25 cellular contexts compared by ENCODE assay signal in genomic region chr3:162329514-162329913, GRCh38.
A peak's percentile ranks its signal among the peaks of the same experiment; 100 is the strongest.
DNase-seq lines count a peak whose midpoint lies in the region; ATAC-seq, FAIRE-seq and TF ChIP-seq lines count a peak whose summit lies in the region.
"Had no signal": no experiment of that assay in that cellular context is flagged by ENCODE, and none has a peak within 500 bp of the region (broad histone marks: within the 10 kb centered on the region; RNA-seq: fewer than 3 reads in every experiment).

No MANE protein-coding gene starts in this region.

- no peaks in the 10 kb centered on the region for H3K79me1 ChIP-seq in H1 (ENCODE audit: low read depth, low read length)

- TF ChIP-seq POLR2A in A549 (IDR thresholded peaks at IDR 0.05; ENCODE audit: low read length) (no peak), H1 (IDR thresholded peaks at IDR 0.05; ENCODE audit: control extremely low read depth in 1 of 2, low read depth in 2 of 2, low read length in 2 of 2) (no peak)

- H3K27ac ChIP-seq in A549 (no peak overlapping the region), GM23248 (no peak overlapping the region), H1 (ENCODE audit: low read depth, low read length) (no peak overlapping the region)
- H3K27ac ChIP-seq: BLaER1 treated with 17β-estradiol and CSF1 and Interleukin-3, amounts not matched to agents 10 nM and 100 nM; C4-2B had no signal

- H2AFZ ChIP-seq in GM23248, result peak overlapping the region; percentile 2
- no peak overlapping the region for H2AFZ ChIP-seq in H1 (ENCODE audit: low read length)

- H3K4ac ChIP-seq in H1 (replicated peaks; ENCODE audit: insufficient read length, low read depth, low read length), result no peak overlapping the region

- H3K79me2 ChIP-seq in GM23248 (ENCODE audit: insufficient read depth) (no peaks in the 10 kb centered on the region), H1 (ENCODE audit: control insufficient read depth in 1 of 2, insufficient read depth in 2 of 2, low read length in 2 of 2) (no peaks in the 10 kb centered on the region)

- no peak overlapping the region for H2BK15ac ChIP-seq in H1 (ENCODE audit: low read length)

- H3K4me1 ChIP-seq in A549 (peaks cover 9% of the 10 kb centered on the region; the same call in 1 of the 3 replicates), GM23248 (ENCODE audit: insufficient read depth) (peaks cover 12% of the 10 kb centered on the region; the same call in 1 of the 2 replicates), H1 (replicated peaks in 1 of 4; ENCODE audit: control insufficient read depth in 3 of 4, insufficient read depth in 4 of 4, low read length in 3 of 4) (no peaks in the 10 kb centered on the region)

- no peak overlapping the region for H3K18ac ChIP-seq in H1 (ENCODE audit: extremely low read depth, low read length)

- WGBS in A549 (ENCODE audit: missing lambda C conversion rate), result 67% methylated on average over 1 of the region's 1 CpG
- 72 to 73% methylated on average over 1 of the region's 1 CpG for WGBS in GM23248 (ENCODE audit: low coverage in 1 of 2, low lambda C conversion rate in 2 of 2, missing lambda C conversion rate in 2 of 2), 2 experiments
- WGBS in H1 (ENCODE audit: extremely low coverage in 1 of 2, insufficient coverage in 1 of 2, insufficient read length in 1 of 2, insufficient replicate concordance in 2 of 2, low coverage in 1 of 2, low lambda C conversion rate in 2 of 2, missing lambda C conversion rate in 1 of 2), 2 experiments, result 100% methylated on average over 1 of the region's 1 CpG; no CpG with 5 or more reads in 1 of the 2 experiments

- H3K27me3 ChIP-seq in GM23248 (replicated peaks; ENCODE audit: insufficient read depth), result no peaks in the 10 kb centered on the region
- no peaks in the 10 kb centered on the region for H3K27me3 ChIP-seq in H1 (replicated peaks in 1 of 4; ENCODE audit: control insufficient read depth in 3 of 4, extremely low read depth in 1 of 4, insufficient read depth in 3 of 4, low read length in 3 of 4)
- H3K27me3 ChIP-seq: BLaER1 treated with 17β-estradiol and CSF1 and Interleukin-3, amounts not matched to agents 10 nM and 100 nM had no signal

- no peak overlapping the region for H3K56ac ChIP-seq in H1 (replicated peaks; ENCODE audit: insufficient read length, low read depth, low read length)

- no peak overlapping the region for H3K23ac ChIP-seq in H1 (ENCODE audit: insufficient read length)

- H3K23me2 ChIP-seq in H1 (ENCODE audit: low read depth, low read length), result no peaks in the 10 kb centered on the region

- CTCF ChIA-PET in A549 (lab: Yijun Ruan, JAX), result no interaction called here
- CTCF ChIA-PET in H1 (lab: Charles Lee; ENCODE audit: partially characterized antibody), result no interaction called here

- no peak overlapping the region for H2AK5ac ChIP-seq in H1 (ENCODE audit: low read depth, low read length)

- no peaks in the 10 kb centered on the region for H4K20me1 ChIP-seq in GM23248 (ENCODE audit: insufficient read depth)
- no peaks in the 10 kb centered on the region for H4K20me1 ChIP-seq in H1 (replicated peaks in 1 of 2; ENCODE audit: control insufficient read depth in 1 of 2, insufficient read depth in 2 of 2, low read length in 2 of 2)
- H4K20me1 ChIP-seq: BLaER1 treated with 17β-estradiol and CSF1 and Interleukin-3, amounts not matched to agents 10 nM and 100 nM had no signal

- H3K4me2 ChIP-seq in A549, result no peak overlapping the region
- H3K4me2 ChIP-seq in GM23248 (ENCODE audit: unreplicated experiment), result no peak overlapping the region
- H3K4me2 ChIP-seq in H1 (ENCODE audit: insufficient read depth in 1 of 2, low read depth in 2 of 2, low read length in 2 of 2), result no peak overlapping the region
- H3K4me2 ChIP-seq: BLaER1 treated with 17β-estradiol and CSF1 and Interleukin-3, amounts not matched to agents 10 nM and 100 nM had no signal

- H3K9me2 ChIP-seq in GM23248 (ENCODE audit: insufficient read depth), result 0 out of 2 replicates have a peak, but pooled peaks cover 5% of the 10 kb centered on the region

- H3K4me3 ChIP-seq in A549, result no peak overlapping the region
- H3K4me3 ChIP-seq in GM23248, result no peak overlapping the region
- H3K4me3 ChIP-seq in H1 (ENCODE audit: extremely low read depth in 1 of 4, insufficient read depth in 2 of 4, low read depth in 3 of 4, low read length in 4 of 4), result no peak overlapping the region
- H3K4me3 ChIP-seq: BLaER1 treated with 17β-estradiol and CSF1 and Interleukin-3, amounts not matched to agents 10 nM and 100 nM; GM12878 had no signal

- TF ChIP-seq RAD21 in A549 (conservative IDR thresholded peaks at IDR 0.05 in 1 of 2, IDR thresholded peaks at IDR 0.05 in 1 of 2), result no peak
- no peak for TF ChIP-seq RAD21 in H1 (IDR thresholded peaks at IDR 0.05 in 1 of 2, conservative IDR thresholded peaks at IDR 0.05 in 1 of 2; ENCODE audit: low read depth in 2 of 2, low read length in 2 of 2)

- FAIRE-seq in A549 (lab: Jason Lieb, UNC) (no peak), H1 (lab: Jason Lieb, UNC) (no peak)
- FAIRE-seq: A204.1, GM12878, GM12892, GM18507 had no signal

- H4K91ac ChIP-seq in H1 (replicated peaks; ENCODE audit: insufficient read length, low read length), result no peak overlapping the region

- H4K5ac ChIP-seq in H1 (ENCODE audit: insufficient read length, low read depth, low read length), result no peak overlapping the region

- no peak overlapping the region for H2BK20ac ChIP-seq in H1 (ENCODE audit: low read length)

- no peaks in the 10 kb centered on the region for H3K9me3 ChIP-seq in A549
- no peaks in the 10 kb centered on the region for H3K9me3 ChIP-seq in GM23248 (ENCODE audit: low read depth)
- peaks cover under 1 to 6% of the 10 kb centered on the region in 2 experiments for H3K9me3 ChIP-seq in H1 (ENCODE audit: insufficient read depth in 2 of 2, low read depth in 1 of 2, low read length in 1 of 2)

- ATAC-seq in A549, result no peak
- no peak for ATAC-seq in GM19035 (IDR thresholded peaks at IDR 0.05; ENCODE audit: unreplicated experiment)
- no peak for ATAC-seq in GM18873 (IDR thresholded peaks at IDR 0.05; ENCODE audit: low FRiP score, unreplicated experiment)
- ATAC-seq: GM12878 had no signal

- H3K36me3 ChIP-seq in GM23248 (ENCODE audit: low read depth), result no peaks in the 10 kb centered on the region
- H3K36me3 ChIP-seq in H1 (ENCODE audit: control insufficient read depth in 2 of 4, insufficient read depth in 4 of 4, low read length in 3 of 4), result no peaks in the 10 kb centered on the region
- H3K36me3 ChIP-seq: BLaER1 treated with 17β-estradiol and CSF1 and Interleukin-3, amounts not matched to agents 10 nM and 100 nM had no signal

- no peak overlapping the region for H2BK5ac ChIP-seq in H1 (ENCODE audit: low read depth, low read length)

- H4K8ac ChIP-seq in H1 (ENCODE audit: extremely low read depth, insufficient read depth, low read length), result no peak overlapping the region

- in situ Hi-C loops in GM23248 (cut with MboI), result no loop called here

- peak in 1 of 2 experiments; percentile 54 for DNase-seq in A549 (ENCODE audit: low read depth in 1 of 2, low spot score in 1 of 2)
- DNase-seq in GM23248, result no peak
- DNase-seq in OCI-M1 (lab: John Stamatoyannopoulos, UW), result peak; percentile 5
- no peak for DNase-seq in H1 (ENCODE audit: low read depth in 1 of 2, low spot score in 2 of 2)
- DNase-seq in NCI-H510A (lab: John Stamatoyannopoulos, UW), result no peak
- DNase-seq: 8988T; AML-193; CD4-positive, alpha-beta T cell; CD8-positive, alpha-beta memory T cell; COR-L47; DMS 273 treated with DMSO at 0.1 percent for 48 hours; DMS153; DMS53; DMS79; DND-41; EL; GDM1 had no signal

- H2BK12ac ChIP-seq in H1 (ENCODE audit: low read depth, low read length), result no peak overlapping the region

- no peak overlapping the region for H3K14ac ChIP-seq in H1 (ENCODE audit: insufficient read length)

- TF ChIP-seq EP300 in A549 (IDR thresholded peaks at IDR 0.05), result no peak
- no peak for TF ChIP-seq EP300 in H1 (IDR thresholded peaks at IDR 0.05; ENCODE audit: borderline replicate concordance in 1 of 2, low read depth in 2 of 2, low read length in 2 of 2)

- H2BK120ac ChIP-seq in H1 (replicated peaks; ENCODE audit: low read depth, low read length), result no peak overlapping the region

- TF ChIP-seq CTCF in A549 (IDR thresholded peaks at IDR 0.05) (no peak), H1 (IDR thresholded peaks at IDR 0.05; ENCODE audit: control extremely low read depth in 1 of 3, insufficient read depth in 1 of 3, low read depth in 1 of 3, low read length in 3 of 3) (no peak)

- H3K9ac ChIP-seq in GM23248, result no peak overlapping the region
- no peak overlapping the region for H3K9ac ChIP-seq in H1 (replicated peaks in 1 of 4; ENCODE audit: extremely low read depth in 1 of 4, low read depth in 3 of 4, low read length in 3 of 4)
- H3K9ac ChIP-seq: BLaER1 treated with 17β-estradiol and CSF1 and Interleukin-3, amounts not matched to agents 10 nM and 100 nM had no signal

- POLR2A ChIA-PET in A549 (lab: Yijun Ruan, JAX), result no interaction called here
- POLR2A ChIA-PET in H1 (lab: Charles Lee; ENCODE audit: partially characterized antibody), result no interaction called here

- no peaks in the 10 kb centered on the region for H3F3A ChIP-seq in GM23248 (ENCODE audit: insufficient read depth)

TF ChIP-seq in A549, 52 proteins besides CTCF, POLR2A, EP300 and RAD21:
- TF ChIP-seq BHLHE40 (IDR thresholded peaks at IDR 0.05; ENCODE audit: low read depth, low read length) (no peak), MAFK (IDR thresholded peaks at IDR 0.05; ENCODE audit: partially characterized antibody) (peak; percentile 87), GATA3 (IDR thresholded peaks at IDR 0.05; ENCODE audit: borderline replicate concordance) (no peak)
TF ChIP-seq in A549: peak in this region for 1.

TF ChIP-seq in H1, 55 proteins besides CTCF, POLR2A, EP300 and RAD21:
- no peak for TF ChIP-seq BRCA1 (IDR thresholded peaks at IDR 0.05; ENCODE audit: low read depth, low read length)
- TF ChIP-seq MAFK (IDR thresholded peaks at IDR 0.05; ENCODE audit: low read depth, low read length), result 0 out of 2 replicates have a peak, but pooled peaks have one; percentile 9
- TF ChIP-seq E2F6 (IDR thresholded peaks at IDR 0.05), result no peak

Comparison
In these comparisons a context has a peak if more than half of its experiments do, and no peak if none do; other contexts are left out.
1. Of the 18 proteins assayed by ChIP-seq in both H1 and A549: peak only in H1: none; only in A549: none; in both: MAFK; in neither: 17.